In genomic region chr1:215523128-215523861, GRCh38 we compare ENCODE assay signal across 10 cellular contexts. TPM values are rescaled to one million over a fixed set of nuclear protein-coding genes. Genes with fewer than 3 reads are reported as not detected.
DNase-seq lines count a peak whose midpoint lies in the region; ATAC-seq, FAIRE-seq and TF ChIP-seq lines count a peak whose summit lies in the region.
"Had no signal": no experiment of that assay in that cellular context is flagged by ENCODE, and none has a peak within 500 bp of the region (broad histone marks: within the 10 kb centered on the region; RNA-seq: fewer than 3 reads in every experiment).

No MANE protein-coding gene starts in this region.

- H3K4me1 ChIP-seq in HCT116 (ENCODE audit: control insufficient read depth in 1 of 2, insufficient read depth in 2 of 2, low read length in 2 of 2): no peaks in the 10 kb centered on the region

- H3K4me3 ChIP-seq in AG04450 (ENCODE audit: low read depth, low read length): no peak overlapping the region
- H3K4me3 ChIP-seq in HCT116 (replicated peaks in 1 of 2; ENCODE audit: low read depth in 1 of 2, low read length in 2 of 2): no peak overlapping the region

- H3K79me2 ChIP-seq in HCT116 (ENCODE audit: insufficient read depth, low read length): no peaks in the 10 kb centered on the region

- H3K9ac ChIP-seq in HCT116 (ENCODE audit: low read length): no peak overlapping the region

- no peak for TF ChIP-seq POLR2A in HCT116 (IDR thresholded peaks at IDR 0.05; ENCODE audit: borderline replicate concordance, extremely low read depth, insufficient read depth, insufficient read length)

- no peak overlapping the region for H3K4me2 ChIP-seq in HCT116 (ENCODE audit: low read length)

- no peaks in the 10 kb centered on the region for H3K9me3 ChIP-seq in AG04450 (ENCODE audit: control insufficient read depth, insufficient read depth, low read length)
- H3K9me3 ChIP-seq in HCT116 (ENCODE audit: control insufficient read depth in 1 of 2, insufficient read depth in 1 of 2, low read depth in 1 of 2, low read length in 2 of 2): no peaks in the 10 kb centered on the region

- ATAC-seq in HCT116: no peak
- no peak for ATAC-seq in HG03097 (IDR thresholded peaks at IDR 0.05; ENCODE audit: low FRiP score, unreplicated experiment)
- ATAC-seq: stimulated activated memory B cell treated with anti-CD40 and anti-IgM and Interleukin-4, amounts not matched to agents 10 μg/mL and 1 μg/mL and 100 μg/mL, for 72 hours had no signal

- CTCF ChIA-PET in AG04450 (lab: Charles Lee) (interaction anchor here (0.5 to 7.6 kb wide), 37 partner anchors 9 to 1311 kb away, joined by 3 to 117 read pairs (median 4); no protein-coding TSS in a partner anchor), HCT116 (lab: Charles Lee) (interaction anchor here (1.2 to 3.3 kb wide), 6 partner anchors 714 to 1262 kb away, joined by 3 to 23 read pairs (median 7); no protein-coding TSS in a partner anchor)

- TF ChIP-seq CTCF in AG04450 (IDR thresholded peaks at IDR 0.05; ENCODE audit: low read depth, low read length) (peak; percentile 43), HCT116 (IDR thresholded peaks at IDR 0.05 in 2 of 3, conservative IDR thresholded peaks at IDR 0.05 in 1 of 3; ENCODE audit: borderline replicate concordance in 1 of 3, insufficient read depth in 1 of 3, low read depth in 2 of 3, low read length in 2 of 3) (peak in 2 of 3 experiments; percentile 29 to 42; a peak in 3 of 6 replicates)

- no peaks in the 10 kb centered on the region for H3K9me2 ChIP-seq in HCT116 (ENCODE audit: insufficient read depth)

- H2AFZ ChIP-seq in HCT116 (ENCODE audit: low read depth, low read length, poor library complexity, severe bottlenecking): no peak overlapping the region

- RAD21 ChIA-PET in HCT116 (lab: Charles Lee; ENCODE audit: low non-redundant PET in 1 of 2, low total read pairs in 2 of 2, uncharacterized antibody in 2 of 2, unreplicated experiment in 2 of 2): no interaction called here

- no TSS peak for BruUV-seq in HCT116 (replicated peaks; lab: Mats Ljungman, UMichigan)

- FAIRE-seq in TTC549 (lab: Jason Lieb, UNC): peak; percentile 52
- FAIRE-seq in urothelium cell line (lab: Jason Lieb, UNC): no peak

- no peaks in the 10 kb centered on the region for H4K20me1 ChIP-seq in HCT116 (ENCODE audit: insufficient read depth)

- H3K36me3 ChIP-seq in HCT116 (ENCODE audit: control insufficient read depth in 1 of 2, insufficient read depth in 2 of 2, low read length in 2 of 2): no peaks in the 10 kb centered on the region

- no peak overlapping the region for H3K27ac ChIP-seq in AG04450 (ENCODE audit: low read depth, low read length)
- no peak overlapping the region for H3K27ac ChIP-seq in HCT116 (ENCODE audit: low read depth, low read length)

- no peaks in the 10 kb centered on the region for H3K27me3 ChIP-seq in AG04450 (ENCODE audit: control insufficient read depth, insufficient read depth, low read length)
- no peaks in the 10 kb centered on the region for H3K27me3 ChIP-seq in HCT116 (ENCODE audit: insufficient read depth, low read length)

- DNase-seq in AG04450 (ENCODE audit: low read depth, low spot score) (no peak), HCT116 (ENCODE audit: low read depth, low spot score) (peak; percentile 6), kidney tubule cell (ENCODE audit: low spot score) (peak; percentile 6), urothelium cell line (ENCODE audit: low spot score) (no peak), SW480 (ENCODE audit: low spot score) (no peak), DMS153 (lab: John Stamatoyannopoulos, UW) (no peak)
- DNase-seq: activated CD4-positive, alpha-beta T cell treated with anti-CD3 and anti-CD28 coated beads, Interleukin-2, amount 10 ng/mL, durations not matched to agents 24 days and 14 days had no signal

- POLR2A ChIA-PET in AG04450 (lab: Yijun Ruan, JAX): interaction anchor here (0.6 to 0.9 kb wide), 2 partner anchors 863 to 885 kb away, joined by 3 read pairs; no protein-coding TSS in a partner anchor
- POLR2A ChIA-PET in HCT116 (lab: Charles Lee): no interaction called here

- intact Hi-C loops in HCT116 (cut with micrococcal nuclease): no loop called here

- TF ChIP-seq RAD21 in HCT116 (IDR thresholded peaks at IDR 0.05; ENCODE audit: low read depth): peak; percentile 56

TF ChIP-seq in HCT116, 20 proteins besides CTCF, POLR2A, EP300 and RAD21:
- TF ChIP-seq CBX3 (IDR thresholded peaks at IDR 0.05; ENCODE audit: low read depth) (no peak), FOSL1 (IDR thresholded peaks at IDR 0.05; ENCODE audit: low read depth) (no peak), JUND (IDR thresholded peaks at IDR 0.05) (no peak), REST (IDR thresholded peaks at IDR 0.05; ENCODE audit: low read depth) (no peak)

RNA-seq across cellular contexts. Expression of gene KCTD3, which starts 43.8 kb away (rescaled TPM):
- polyA plus RNA-seq in AG04450 (2011; rRNA removed): 72.3 and 85.0 TPM in 2 replicates
- 58.9 and 117 TPM in 2 replicates for polyA minus RNA-seq in AG04450 (2011; rRNA and poly(A)+ RNA removed)
- 46.7 TPM for total RNA-seq in HCT116 (2021; ENCODE audit: unreplicated experiment)
- 25.1 and 30.2 TPM in 2 replicates for polyA plus RNA-seq in HCT116 (2012)

Comparison
In these comparisons a context has a peak if more than half of its experiments do, and no peak if none do; other contexts are left out.
1. DNase-seq: peak in HCT116 (single experiment) and kidney tubule cell (single experiment); none in AG04450 (single experiment), urothelium cell line (single experiment), SW480 (single experiment) and DMS153 (single experiment).